In the genomic region with DNA sequence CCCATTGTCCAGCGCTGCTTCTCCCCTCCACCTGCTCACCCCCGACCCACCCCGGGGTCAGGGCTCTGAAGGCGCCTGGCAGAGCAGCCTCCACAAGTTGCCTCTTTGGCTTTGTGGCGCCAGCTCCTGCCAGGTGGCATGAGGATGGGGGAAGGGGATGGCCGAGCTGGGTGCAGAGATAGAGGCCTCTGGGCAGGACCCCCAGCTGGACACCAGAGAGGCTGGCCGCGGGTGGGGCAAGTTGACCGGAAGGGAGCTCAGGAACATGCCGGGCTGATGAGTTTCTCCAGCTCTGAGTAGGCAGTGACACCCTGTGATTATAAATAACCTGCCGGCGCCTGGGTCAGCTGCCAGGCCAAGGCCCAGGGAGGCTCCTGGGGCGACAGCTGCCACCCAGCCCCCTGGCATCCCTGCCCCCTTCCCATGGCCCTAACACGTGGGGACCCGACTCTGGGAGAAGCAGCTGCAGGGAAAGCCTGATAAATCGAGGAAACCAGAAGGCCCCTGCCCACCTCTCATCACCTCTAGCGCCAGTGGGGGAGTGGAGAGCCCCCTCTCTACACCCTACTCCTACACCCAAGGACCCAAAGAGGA, we compare ENCODE assay signal across 8 cellular contexts. TPM values are rescaled to one million over a fixed set of nuclear protein-coding genes. Genes with fewer than 3 reads are reported as not detected.
DNase-seq lines count a peak whose midpoint lies in the region; ATAC-seq and TF ChIP-seq lines count a peak whose summit lies in the region.

No MANE protein-coding gene starts in this region.

- no TSS peak for BruUV-seq in OCI-LY7 (replicated peaks; lab: Mats Ljungman, UMichigan)

- H2AFZ ChIP-seq in OCI-LY7 (ENCODE audit: low read length) (no peak overlapping the region), osteoblast (ENCODE audit: low read length) (peak overlapping the region; percentile 80)

- CTCF ChIA-PET in OCI-LY7 (lab: Charles Lee; ENCODE audit: unreplicated experiment) = interaction anchor here (0.6 to 1.2 kb wide), 2 partner anchors 16 to 37 kb away, joined by 3 to 4 read pairs; no protein-coding TSS in a partner anchor

- no peak for TF ChIP-seq CTCF in GM06990 (IDR thresholded peaks at IDR 0.05; ENCODE audit: insufficient read depth, low read length, poor library complexity, severe bottlenecking)
- TF ChIP-seq CTCF in OCI-LY7 (conservative IDR thresholded peaks at IDR 0.05; ENCODE audit: low read length) = 0 out of 2 replicates have a peak, but pooled peaks have one; percentile 6
- TF ChIP-seq CTCF in esophagus muscularis mucosa (IDR thresholded peaks at IDR 0.05) = no peak
- no peak for TF ChIP-seq CTCF in osteoblast (IDR thresholded peaks at IDR 0.05; ENCODE audit: extremely low read depth, low read depth, low read length)

- H3K27me3 ChIP-seq in GM06990 (replicated peaks; ENCODE audit: control insufficient read depth, insufficient read depth, low read length) = no peaks in the 10 kb centered on the region
- peaks cover 0 to 75% (median 34%) of the 10 kb centered on the region in 4 donors for H3K27me3 ChIP-seq in esophagus muscularis mucosa
- peaks cover 3% of the 10 kb centered on the region for H3K27me3 ChIP-seq in osteoblast (ENCODE audit: insufficient read depth, low read length)

- H4K20me1 ChIP-seq in OCI-LY7 (ENCODE audit: insufficient read depth, low read length) (0 out of 2 replicates have a peak, but pooled peaks cover 4% of the 10 kb centered on the region), osteoblast (ENCODE audit: insufficient read depth, low read length) (no peaks in the 10 kb centered on the region)

- POLR2A ChIA-PET in OCI-LY7 (lab: Charles Lee) = interaction anchor here (0.6 to 4.3 kb wide), 8 partner anchors 15 to 255 kb away, joined by 3 to 22 read pairs (median 4); partner anchors contain the start of gene HASPIN

- no peak for TF ChIP-seq POLR2A in esophagus muscularis mucosa (IDR thresholded peaks at IDR 0.05; ENCODE audit: low read depth)

- H3K4me3 ChIP-seq in GM06990 (replicated peaks; ENCODE audit: low read depth, low read length) = peak overlapping the region; percentile 69
- peak overlapping the region; percentile 79 for H3K4me3 ChIP-seq in OCI-LY7 (ENCODE audit: low read depth, low read length, poor library complexity, severe bottlenecking)
- peak overlapping the region; percentile 51 to 58 (median 55) for H3K4me3 ChIP-seq in esophagus muscularis mucosa
- peak overlapping the region; percentile 75 for H3K4me3 ChIP-seq in osteoblast (ENCODE audit: insufficient read depth, low read length)

- H3K27ac ChIP-seq in OCI-LY7 (ENCODE audit: low read depth, low read length, poor library complexity, severe bottlenecking) = peak overlapping the region; percentile 87
- no peak overlapping the region for H3K27ac ChIP-seq in esophagus muscularis mucosa (replicated peaks in 1 of 4)
- no peak overlapping the region for H3K27ac ChIP-seq in osteoblast (ENCODE audit: low read depth, low read length)

- peaks cover 44% of the 10 kb centered on the region for H3K4me1 ChIP-seq in OCI-LY7 (ENCODE audit: insufficient read depth, low read length, poor library complexity, severe bottlenecking)
- peaks cover 18 to 23% (median 21%) of the 10 kb centered on the region in 4 donors for H3K4me1 ChIP-seq in esophagus muscularis mucosa
- H3K4me1 ChIP-seq in osteoblast (ENCODE audit: insufficient read depth, low read length) = peaks cover 12% of the 10 kb centered on the region

- no peaks in the 10 kb centered on the region for H3K9me2 ChIP-seq in OCI-LY7 (ENCODE audit: insufficient read depth, low read length)

- TF ChIP-seq EP300 in esophagus muscularis mucosa (IDR thresholded peaks at IDR 0.05) = no peak

- intact Hi-C loops in OCI-LY7 (cut with micrococcal nuclease; ENCODE audit: unreplicated experiment) (no loop called here), esophagus muscularis mucosa (cut with DNase I) (no loop called here)

- DNase-seq in GM06990 (ENCODE audit: extremely low read depth, insufficient read length) (peak; percentile 62), OCI-LY7 (ENCODE audit: low spot score) (peak; percentile 39), esophagus muscularis mucosa (ENCODE audit: extremely low spot score) (no peak), osteoblast (ENCODE audit: insufficient read length, low spot score, missing footprints) (peak; percentile 89), foreskin melanocyte (no peak), NCI-H2081 (lab: John Stamatoyannopoulos, UW) (no peak)
- DNase-seq in stimulated activated CD4-positive, alpha-beta T cell treated with anti-CD3 and anti-CD28 coated beads, Interleukin-2, amount 100 ng/mL, for 48 hours = no peak

- ATAC-seq in HG02610 (IDR thresholded peaks at IDR 0.05; ENCODE audit: unreplicated experiment) = no peak

- WGBS in esophagus muscularis mucosa = 20% methylated on average over 14 of the region's 17 CpGs

- H3K36me3 ChIP-seq in GM06990 (ENCODE audit: control insufficient read depth, insufficient read depth, low read length) (peaks cover 11% of the 10 kb centered on the region), OCI-LY7 (ENCODE audit: insufficient read depth, low read length) (peaks cover 37% of the 10 kb centered on the region), esophagus muscularis mucosa (no peaks in the 10 kb centered on the region), osteoblast (ENCODE audit: insufficient read depth, low read length) (no peaks in the 10 kb centered on the region)

- H3K4me2 ChIP-seq in OCI-LY7 (ENCODE audit: low read length) (peak overlapping the region; percentile 75), osteoblast (ENCODE audit: insufficient read depth, low read length) (peak overlapping the region; percentile 90)

- H3K9me3 ChIP-seq in OCI-LY7 (ENCODE audit: low read length) = peaks cover 13% of the 10 kb centered on the region; the same call in 1 of the 2 replicates
- peaks cover 0 to 11% (median 5%) of the 10 kb centered on the region in 4 donors for H3K9me3 ChIP-seq in esophagus muscularis mucosa
- peaks cover 4% of the 10 kb centered on the region for H3K9me3 ChIP-seq in osteoblast (ENCODE audit: low read depth, low read length)

- H3K79me2 ChIP-seq in OCI-LY7 (ENCODE audit: insufficient read depth, low read depth, low read length) (peaks cover 54% of the 10 kb centered on the region), osteoblast (ENCODE audit: insufficient read depth, low read length) (no peaks in the 10 kb centered on the region)

RNA-seq across cellular contexts. Expression of gene P2RX5, which starts 0.7 kb away (rescaled TPM):
- 143 and 150 TPM in 2 replicates for total RNA-seq in OCI-LY7 (2014; rRNA removed; shearing (Covaris generic))
- total RNA-seq in OCI-LY7 (2022) = 173 and 195 TPM in 2 replicates
- total RNA-seq in esophagus muscularis mucosa = 1 to 10 TPM in 2 of 4 donors, under 1 TPM in 2; 0.19 to 1.5 (median 1.0) TPM
- total RNA-seq in osteoblast = 0.36 TPM in 1 of 2 replicates, not detected in the other

RNA-seq across cellular contexts. Expression of gene EMC6, which starts 26.6 kb away (rescaled TPM):
- total RNA-seq in OCI-LY7 (2014; rRNA removed; shearing (Covaris generic)) = 32.5 and 36.0 TPM in 2 replicates
- total RNA-seq in OCI-LY7 (2022) = 53.7 and 54.6 TPM in 2 replicates
- total RNA-seq in esophagus muscularis mucosa = 10 to 100 TPM; 15.8 to 38.2 (median 23.6) TPM
- 12.7 and 13.8 TPM in 2 replicates for total RNA-seq in osteoblast

RNA-seq across cellular contexts. Expression of gene TAX1BP3, which starts 26.8 kb away (rescaled TPM):
- 12.4 and 19.8 TPM in 2 replicates for total RNA-seq in OCI-LY7 (2014; rRNA removed; shearing (Covaris generic))
- total RNA-seq in OCI-LY7 (2022) (24.3 and 24.8 TPM in 2 replicates), esophagus muscularis mucosa (100 to 1,000 TPM in 3 of 4 donors, 10 to 100 TPM in 1; 98.0 to 175 (median 115) TPM), osteoblast (149 and 164 TPM in 2 replicates)

RNA-seq across cellular contexts. Expression of gene HASPIN, which starts 28.5 kb away (rescaled TPM):
- 60.8 and 88.6 TPM in 2 replicates for total RNA-seq in OCI-LY7 (2014; rRNA removed; shearing (Covaris generic))
- total RNA-seq in OCI-LY7 (2022) = 66.2 and 71.3 TPM in 2 replicates
- under 1 TPM in 2 of 4 donors, not detected in 2; 0.13 to 0.23 TPM for total RNA-seq in esophagus muscularis mucosa
- 1.4 and 1.5 TPM in 2 replicates for total RNA-seq in osteoblast

RNA-seq across cellular contexts. Expression of gene CTNS, which starts 58.7 kb away (rescaled TPM):
- 5.6 and 6.7 TPM in 2 replicates for total RNA-seq in OCI-LY7 (2014; rRNA removed; shearing (Covaris generic))
- 11.9 and 13.6 TPM in 2 replicates for total RNA-seq in OCI-LY7 (2022)
- total RNA-seq in esophagus muscularis mucosa = 10 to 100 TPM; 10.4 to 20.3 (median 15.5) TPM
- 34.7 and 46.0 TPM in 2 replicates for total RNA-seq in osteoblast

Comparison
In these comparisons a context has a peak if more than half of its experiments do, and no peak if none do; other contexts are left out.
1. DNase-seq: peak in GM06990 (single experiment), OCI-LY7 (single experiment) and osteoblast (single experiment); none in esophagus muscularis mucosa (single experiment), foreskin melanocyte (single experiment), stimulated activated CD4-positive, alpha-beta T cell treated with anti-CD3 and anti-CD28 coated beads, Interleukin-2, amount 100 ng/mL, for 48 hours (0 of 2) and NCI-H2081 (0 of 2).
2. RNA of gene P2RX5, which starts 0.7 kb away (total RNA-seq): 143 to 195 TPM in OCI-LY7; 0.19 to 1.5 TPM in esophagus muscularis mucosa and 0.36 TPM in osteoblast; every median in the first group is over 10 times any median in the second.
3. Peak in every context shown above with its lines, with median percentiles within 50 percentile points of each other: H3K4me3 ChIP-seq.